ENCODE assay signal across 8 cellular contexts in genomic region chr3:41199866-41200668, GRCh38. TPM values are rescaled to one million over a fixed set of nuclear protein-coding genes. Genes with fewer than 3 reads are reported as not detected.
DNase-seq lines count a peak whose midpoint lies in the region; ATAC-seq and TF ChIP-seq lines count a peak whose summit lies in the region.

No MANE protein-coding gene starts in this region.

- H3K9me3 ChIP-seq in HAP-1 = no peaks in the 10 kb centered on the region
- no peaks in the 10 kb centered on the region for H3K9me3 ChIP-seq in neuron (ENCODE audit: low read length)

- H3K4me1 ChIP-seq in HAP-1 (peaks cover 13% of the 10 kb centered on the region), foreskin keratinocyte (peaks cover 24% of the 10 kb centered on the region), neuron (ENCODE audit: insufficient read depth, low read length) (peaks cover 27% of the 10 kb centered on the region)

- peak; percentile 66 for DNase-seq in D341Med (ENCODE audit: low spot score)
- peak in 1 of 2 experiments; percentile 45 for DNase-seq in HAP-1 (ENCODE audit: low spot score in 2 of 2)
- peak; percentile 66 for DNase-seq in NCI-H69 (lab: John Stamatoyannopoulos, UW)
- DNase-seq in activated gamma-delta T cell treated with Interleukin-2 at 50 U/mL for 16 hours = peak; percentile 30
- peak in 1 of 2 donors; percentile 38 for DNase-seq in foreskin keratinocyte

- H3K27me3 ChIP-seq in HAP-1 (ENCODE audit: low read depth) (no peaks in the 10 kb centered on the region), foreskin keratinocyte (no peaks in the 10 kb centered on the region), neuron (ENCODE audit: insufficient read depth, low read length) (no peaks in the 10 kb centered on the region)

- H2AFZ ChIP-seq in neuron (ENCODE audit: low read depth, low read length) = peak overlapping the region; percentile 94

- H3K36me3 ChIP-seq in HAP-1 (replicated peaks) (no peaks in the 10 kb centered on the region), neuron (ENCODE audit: insufficient read depth, low read length) (no peaks in the 10 kb centered on the region)

- peak overlapping the region; percentile 88 for H3K27ac ChIP-seq in foreskin keratinocyte

- no peak for TF ChIP-seq CTCF in foreskin keratinocyte (conservative IDR thresholded peaks at IDR 0.05)

- in situ Hi-C loops in HAP-1 (cut with MboI; ENCODE audit: low sequenced_read_pairs) = no loop called here

- H3K4me3 ChIP-seq in HAP-1 = peak overlapping the region; percentile 92
- H3K4me3 ChIP-seq in neuron (ENCODE audit: low read length) = peak overlapping the region; percentile 70

- peak; percentile 33 for ATAC-seq in foreskin keratinocyte
- no peak for ATAC-seq in GM19328 (IDR thresholded peaks at IDR 0.05; ENCODE audit: unreplicated experiment)
- no peak for ATAC-seq in HG03565 (IDR thresholded peaks at IDR 0.05; ENCODE audit: unreplicated experiment)

RNA-seq across cellular contexts. Expression of gene CTNNB1, which starts 0.8 kb away (rescaled TPM):
- 438 and 461 TPM in 2 replicates for total RNA-seq in foreskin keratinocyte
- 135 and 150 TPM in 2 replicates for polyA plus RNA-seq in foreskin keratinocyte
